ENCODE assay signal across 18 cellular contexts in genomic region chr6:107235007-107235406, GRCh38.
"Had no signal": no experiment of that assay in that cellular context is flagged by ENCODE, and none has a peak within 500 bp of the region (broad histone marks: within the 10 kb centered on the region; RNA-seq: fewer than 3 reads in every experiment).

No MANE protein-coding gene starts in this region.

- H3K4me2 ChIP-seq: neural progenitor cell had no signal

- H3K9me3 ChIP-seq: gastrocnemius medialis, ovary, suprapubic skin, tibial artery, uterus had no signal

- DNase-seq: effector memory CD4-positive, alpha-beta T cell; gastrocnemius medialis; heart right ventricle; hypothalamus; naive thymus-derived CD4-positive, alpha-beta T cell; nucleus accumbens; ovary; right cardiac atrium; stimulated activated CD4-positive, alpha-beta T cell treated with anti-CD3 and anti-CD28 coated beads, Interleukin-4, amount 100 ng/mL, for 1 hour; stimulated activated CD8-positive, alpha-beta memory T cell treated with anti-CD3 and anti-CD28 coated beads, Interleukin-4, amount 100 ng/mL, for 48 hours; stimulated activated naive CD8-positive, alpha-beta T cell treated with anti-CD3 and anti-CD28 coated beads, Interleukin-15, Interleukin-2, amounts not matched to agents 100 U/mL and 50 U/mL, for 24 hours; tibial artery; upper lobe of left lung; uterus had no signal

- H3K27ac ChIP-seq: gastrocnemius medialis, neural progenitor cell, ovary, suprapubic skin, tibial artery, upper lobe of left lung, uterus had no signal

- H3K4me3 Mint-ChIP-seq: naive thymus-derived CD4-positive, alpha-beta T cell; neural progenitor cell; stimulated activated effector memory CD8-positive, alpha-beta T cell treated with anti-CD3 and anti-CD28 coated beads, Interleukin-12 subunit alpha, Interleukin-12 subunit beta, amount 100 ng/mL, for 72 hours had no signal

- H3K4me1 Mint-ChIP-seq: naive thymus-derived CD4-positive, alpha-beta T cell; stimulated activated effector memory CD8-positive, alpha-beta T cell treated with anti-CD3 and anti-CD28 coated beads, Interleukin-12 subunit alpha, Interleukin-12 subunit beta, amount 100 ng/mL, for 72 hours had no signal

- H3K27ac Mint-ChIP-seq: naive thymus-derived CD4-positive, alpha-beta T cell; neural progenitor cell; stimulated activated effector memory CD8-positive, alpha-beta T cell treated with anti-CD3 and anti-CD28 coated beads, Interleukin-12 subunit alpha, Interleukin-12 subunit beta, amount 100 ng/mL, for 72 hours had no signal

- H3K27me3 ChIP-seq: gastrocnemius medialis, heart right ventricle, neural progenitor cell, ovary, suprapubic skin, tibial artery, upper lobe of left lung, uterus had no signal

- H3K9me3 Mint-ChIP-seq: neural progenitor cell had no signal

- H3K36me3 ChIP-seq: neural progenitor cell, ovary, suprapubic skin, uterus had no signal

- H3K9ac ChIP-seq: neural progenitor cell had no signal

- H3K27me3 Mint-ChIP-seq: naive thymus-derived CD4-positive, alpha-beta T cell had no signal

- H3K4me3 ChIP-seq: gastrocnemius medialis, heart right ventricle, neural progenitor cell, ovary, suprapubic skin, tibial artery, upper lobe of left lung, uterus had no signal

- ATAC-seq: esophagus mucosa; gastrocnemius medialis; naive thymus-derived CD4-positive, alpha-beta T cell; right cardiac atrium; stimulated activated effector memory CD8-positive, alpha-beta T cell treated with anti-CD3 and anti-CD28 coated beads, Interleukin-12 subunit alpha, Interleukin-12 subunit beta, amount 100 ng/mL, for 72 hours; stimulated activated naive CD8-positive, alpha-beta T cell treated with anti-CD3 and anti-CD28 coated beads, Interleukin-15, Interleukin-2, amounts not matched to agents 100 U/mL and 50 U/mL, for 24 hours had no signal

- H3K4me1 ChIP-seq: gastrocnemius medialis, neural progenitor cell, suprapubic skin, upper lobe of left lung, uterus had no signal
